In genomic region chr2:97963880-97964279, GRCh38 we compare ENCODE assay signal across 19 cellular contexts. TPM values are rescaled to one million over a fixed set of nuclear protein-coding genes. Genes with fewer than 3 reads are reported as not detected.
A peak's percentile ranks its signal among the peaks of the same experiment; 100 is the strongest.
DNase-seq lines count a peak whose midpoint lies in the region; ATAC-seq and TF ChIP-seq lines count a peak whose summit lies in the region.
"Had no signal": no experiment of that assay in that cellular context is flagged by ENCODE, and none has a peak within 500 bp of the region (broad histone marks: within the 10 kb centered on the region; RNA-seq: fewer than 3 reads in every experiment).

No MANE protein-coding gene starts in this region.

- H3K36me3 Mint-ChIP-seq in glutamatergic neuron (ENCODE audit: unreplicated experiment), result no peaks in the 10 kb centered on the region

- H3K27me3 Mint-ChIP-seq in glutamatergic neuron (ENCODE audit: unreplicated experiment), result no peaks in the 10 kb centered on the region
- H3K27me3 Mint-ChIP-seq: CD4-positive, alpha-beta memory T cell had no signal

- no peaks in the 10 kb centered on the region for H3K9me3 Mint-ChIP-seq in glutamatergic neuron (ENCODE audit: unreplicated experiment)
- H3K9me3 Mint-ChIP-seq: CD4-positive, alpha-beta memory T cell; GM23338 had no signal

- peaks cover 8% of the 10 kb centered on the region for H3K4me1 Mint-ChIP-seq in glutamatergic neuron (ENCODE audit: low read depth, unreplicated experiment)

- H3K4me1 ChIP-seq in adipocyte (ENCODE audit: control insufficient read depth, insufficient read depth, low read length), result peaks cover 11% of the 10 kb centered on the region
- H3K4me1 ChIP-seq: BE2C had no signal

- no peaks in the 10 kb centered on the region for H3K27me3 ChIP-seq in adipocyte (replicated peaks; ENCODE audit: control insufficient read depth, insufficient read depth, low read length)
- H3K27me3 ChIP-seq: BE2C had no signal

- DNase-seq in GM03348 (ENCODE audit: low spot score) (peak; percentile 32), adipocyte (ENCODE audit: low read depth) (peak; percentile 32), fibroblast of pulmonary artery (ENCODE audit: low read depth) (peak; percentile 18), renal cortical epithelial cell (ENCODE audit: low read depth) (peak; percentile 50), glutamatergic neuron (no peak), GM19240 (ENCODE audit: insufficient read length, low spot score) (no peak)
- DNase-seq: BE2C; CD4-positive, alpha-beta memory T cell; DMS79 treated with DMSO at 0.1 percent for 48 hours; GF-D8; NCI-H1092 treated with DMSO at 0.1 percent for 48 hours; NCI-H1694 treated with DMSO at 0.1 percent for 48 hours; NCI-H69; NK-92 treated with Interleukin-12 subunit alpha and Interleukin-12 subunit beta, amount 100 ng/mL, for 24 hours; PC-3; Right ventricle myocardium superior had no signal

- no peak overlapping the region for H3K4me3 Mint-ChIP-seq in glutamatergic neuron (ENCODE audit: unreplicated experiment)
- H3K4me3 Mint-ChIP-seq: GM23338 had no signal

- H3K9me3 ChIP-seq in adipocyte (ENCODE audit: control insufficient read depth, low read length), result no peaks in the 10 kb centered on the region
- H3K9me3 ChIP-seq: BE2C had no signal

- no peak overlapping the region for H3K9ac ChIP-seq in adipocyte (ENCODE audit: low read length)
- H3K9ac ChIP-seq: KMS-11 had no signal

- no peaks in the 10 kb centered on the region for H3K36me3 ChIP-seq in adipocyte (ENCODE audit: control insufficient read depth, insufficient read depth, low read length, severe bottlenecking)
- H3K36me3 ChIP-seq: BE2C had no signal

- ATAC-seq in HG03135 (IDR thresholded peaks at IDR 0.05; ENCODE audit: unreplicated experiment), result no peak
- ATAC-seq: GM23338, PC-3 had no signal

- H3K4me3 ChIP-seq in adipocyte (ENCODE audit: low read length) (no peak overlapping the region), fibroblast of pulmonary artery (replicated peaks; ENCODE audit: low read depth, low read length) (no peak overlapping the region)
- H3K4me3 ChIP-seq: GM23338 had no signal

- no peak overlapping the region for H3K27ac Mint-ChIP-seq in glutamatergic neuron (ENCODE audit: unreplicated experiment)
- H3K27ac Mint-ChIP-seq: CD4-positive, alpha-beta memory T cell; GM23338 had no signal

- TF ChIP-seq CTCF in fibroblast of pulmonary artery (IDR thresholded peaks at IDR 0.05; ENCODE audit: low read length, missing control alignments), result no peak
- TF ChIP-seq CTCF in glutamatergic neuron (IDR thresholded peaks at IDR 0.05; ENCODE audit: partially characterized antibody, unreplicated experiment), result no peak

RNA-seq across cellular contexts. Expression of gene TMEM131, which starts 31.9 kb away (rescaled TPM):
- 11.1 and 46.9 TPM in 2 replicates for total RNA-seq in renal cortical epithelial cell
- total RNA-seq in glutamatergic neuron (ENCODE audit: unreplicated experiment), result 36.6 TPM

Comparison
In these comparisons a context has a peak if more than half of its experiments do, and no peak if none do; other contexts are left out.
1. DNase-seq: peak in GM03348 (single experiment), adipocyte (single experiment), fibroblast of pulmonary artery (single experiment) and renal cortical epithelial cell (single experiment); none in glutamatergic neuron (single experiment) and GM19240 (single experiment).